Comparison of ENCODE assay signal across 8 cellular contexts in the genomic region with DNA sequence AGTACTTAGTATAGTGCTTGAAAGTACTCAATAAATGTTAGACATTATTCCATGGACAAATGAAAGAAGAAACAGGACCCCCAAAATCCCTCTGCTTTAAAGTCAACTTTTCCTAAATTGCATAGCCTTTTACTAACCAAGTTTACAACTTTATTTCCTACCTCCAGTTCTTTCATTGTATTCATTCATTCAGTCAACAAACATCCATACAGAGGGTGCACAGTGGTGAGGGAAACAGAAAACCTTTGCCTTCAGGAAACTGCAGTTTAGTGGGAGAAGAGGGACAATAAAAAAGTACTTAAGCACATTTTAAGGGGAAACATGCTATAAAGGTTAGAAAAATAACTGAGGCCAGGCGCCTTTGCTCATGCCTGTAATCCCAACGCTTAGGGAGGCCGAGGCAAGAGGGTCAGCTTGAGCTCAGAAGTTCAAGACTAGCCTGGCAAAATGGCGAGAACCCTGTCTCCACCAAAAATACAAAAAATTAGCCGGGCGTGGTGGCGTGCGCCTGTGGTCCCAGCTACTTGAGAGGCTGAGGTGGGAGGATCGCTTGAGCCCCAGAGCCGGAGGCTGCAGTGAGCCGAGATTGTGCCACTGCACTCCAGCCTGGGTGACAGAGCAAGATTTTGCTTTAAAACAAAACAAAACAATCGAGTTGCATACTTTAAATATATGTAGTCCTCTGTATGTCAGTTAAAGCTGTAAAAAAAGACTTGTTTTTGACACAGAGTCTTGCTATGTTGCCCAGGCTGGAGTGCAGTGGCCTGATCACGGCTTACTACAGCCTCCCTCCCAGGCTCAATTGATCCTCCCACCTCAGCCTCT. TPM values are rescaled to one million over a fixed set of nuclear protein-coding genes. Genes with fewer than 3 reads are reported as not detected.
DNase-seq lines count a peak whose midpoint lies in the region; ATAC-seq, FAIRE-seq and TF ChIP-seq lines count a peak whose summit lies in the region.

No MANE protein-coding gene starts in this region.

- peaks cover 48% of the 10 kb centered on the region for H3K79me2 ChIP-seq in SU-DHL-6 (ENCODE audit: insufficient read depth, low read length)

- peaks cover 0 to 25% (median 14%) of the 10 kb centered on the region in 4 donors for H3K4me1 ChIP-seq in sigmoid colon

- H3K27me3 ChIP-seq in SU-DHL-6 (ENCODE audit: low read length) (no peaks in the 10 kb centered on the region), sigmoid colon (no peaks in the 10 kb centered on the region)

- peak overlapping the region; percentile 66 for H3K9ac ChIP-seq in SU-DHL-6 (ENCODE audit: low read length)

- H3K4me3 ChIP-seq in GM12865 (ENCODE audit: low read depth, low read length) (peak overlapping the region; percentile 93), SU-DHL-6 (ENCODE audit: insufficient read depth, low read length, poor library complexity, severe bottlenecking) (peak overlapping the region; percentile 59), fibroblast of mammary gland (ENCODE audit: control insufficient read depth, low read depth, low read length) (peak overlapping the region; percentile 59), sigmoid colon (peak overlapping the region; percentile 73 to 94 (median 82))

- no peak for DNase-seq in GM12865 (ENCODE audit: low read depth)
- no peak for DNase-seq in fibroblast of mammary gland (ENCODE audit: low read depth)
- no peak for DNase-seq in sigmoid colon
- DNase-seq in AML-193 (lab: John Stamatoyannopoulos, UW), result no peak
- DNase-seq in H54 (ENCODE audit: insufficient read length, low spot score), result no peak
- no peak for DNase-seq in GDM1 (lab: John Stamatoyannopoulos, UW)

- H3K9me2 ChIP-seq in SU-DHL-6 (replicated peaks; ENCODE audit: insufficient read depth, low read length), result no peaks in the 10 kb centered on the region

- WGBS in sigmoid colon, 2 donors, result 91 to 95% methylated on average over 13 of the region's 13 CpGs

- ATAC-seq in GM21723 (IDR thresholded peaks at IDR 0.05; ENCODE audit: unreplicated experiment), result no peak

- H4K20me1 ChIP-seq in SU-DHL-6 (ENCODE audit: low read depth, low read length), result peaks cover 3% of the 10 kb centered on the region; the same call in 1 of the 2 replicates

- H3F3A ChIP-seq in SU-DHL-6 (ENCODE audit: insufficient read depth), result peaks cover 51% of the 10 kb centered on the region

- intact Hi-C loops in sigmoid colon (cut with DNase I), result loop anchor here (1.0 to 2.0 kb wide), 2 partner anchors 40 to 76 kb away; a partner anchor contains a TSS

- H2AFZ ChIP-seq in SU-DHL-6 (ENCODE audit: low read depth, low read length, severe bottlenecking), result no peak overlapping the region

- no peak for FAIRE-seq in H54 (lab: Jason Lieb, UNC)

- TF ChIP-seq EP300 in sigmoid colon (IDR thresholded peaks at IDR 0.05), result no peak

- TF ChIP-seq POLR2A in sigmoid colon (IDR thresholded peaks at IDR 0.05), result no peak
- no peak for TF ChIP-seq POLR2A in H54 (IDR thresholded peaks at IDR 0.05; ENCODE audit: low read depth, low read length)

- H3K36me3 ChIP-seq in SU-DHL-6 (ENCODE audit: low read length) (no peaks in the 10 kb centered on the region), sigmoid colon (no peaks in the 10 kb centered on the region)

- H3K4me2 ChIP-seq in SU-DHL-6 (ENCODE audit: low read depth, low read length, poor library complexity, severe bottlenecking), result peak overlapping the region; percentile 89

- H3K9me3 ChIP-seq in SU-DHL-6 (ENCODE audit: insufficient read depth, low read length) (no peaks in the 10 kb centered on the region), sigmoid colon (no peaks in the 10 kb centered on the region)

- peak overlapping the region; percentile 69 for H3K27ac ChIP-seq in SU-DHL-6 (ENCODE audit: low read depth, low read length)
- H3K27ac ChIP-seq in sigmoid colon, result peak overlapping the region; percentile 97 to 99 (median 98)

- no peak for TF ChIP-seq CTCF in GM12865 (IDR thresholded peaks at IDR 0.05; ENCODE audit: insufficient read depth, low read depth, low read length, missing control alignments)
- no peak for TF ChIP-seq CTCF in SU-DHL-6 (IDR thresholded peaks at IDR 0.05; ENCODE audit: insufficient read depth, low read length, poor library complexity, severe bottlenecking)
- no peak for TF ChIP-seq CTCF in fibroblast of mammary gland (conservative IDR thresholded peaks at IDR 0.05; ENCODE audit: control insufficient read depth, insufficient read depth, low read depth, low read length)
- TF ChIP-seq CTCF in sigmoid colon (IDR thresholded peaks at IDR 0.05), result no peak

RNA-seq across cellular contexts. Expression of a gene that starts 1.1 kb away (rescaled TPM):
- 10 to 100 TPM; 29.3 to 46.1 (median 43.9) TPM for total RNA-seq in sigmoid colon
- polyA plus RNA-seq in sigmoid colon, result 10 to 100 TPM in 1 of 3 donors, 1 to 10 TPM in 2; 2.4 to 10.5 (median 4.9) TPM
